ENCODE assay signal across 8 cellular contexts in genomic region chr9:92963831-92964606, GRCh38. TPM values are rescaled to one million over a fixed set of nuclear protein-coding genes. Genes with fewer than 3 reads are reported as not detected.
A peak's percentile ranks its signal among the peaks of the same experiment; 100 is the strongest.
DNase-seq lines count a peak whose midpoint lies in the region; ATAC-seq, FAIRE-seq and TF ChIP-seq lines count a peak whose summit lies in the region.

No MANE protein-coding gene starts in this region.

- POLR2A ChIA-PET in K562 (lab: Yijun Ruan, JAX) = interaction anchor here (0.7 to 1.3 kb wide), 2 partner anchors 14 to 24 kb away, joined by 3 to 4 read pairs; no protein-coding TSS in a partner anchor

- peak overlapping the region; percentile 66 for H3K4me2 ChIP-seq in K562 (ENCODE audit: insufficient read depth, low read length)

- H4K20me1 ChIP-seq in K562 (replicated peaks; ENCODE audit: control insufficient read depth, insufficient read depth, low read length) = 0 out of 2 replicates have a peak, but pooled peaks cover 4% of the 10 kb centered on the region

- H3K4me3 ChIP-seq in K562 (no peak overlapping the region), neutrophil (ENCODE audit: low read depth in 1 of 2, low read length in 1 of 2) (peak overlapping the region; percentile 89 to 99)

- intact Hi-C loops in K562 (cut with micrococcal nuclease) = no loop called here

- no peaks in the 10 kb centered on the region for H3K79me2 ChIP-seq in K562 (ENCODE audit: control insufficient read depth, insufficient read depth, low read length)

- in situ Hi-C loops in K562 (cut with MboI) = no loop called here

- H3K9ac ChIP-seq in K562 (ENCODE audit: insufficient read depth in 1 of 2, low read depth in 2 of 2, low read length in 2 of 2) = no peak overlapping the region

- H2AFZ ChIP-seq in K562 (ENCODE audit: low read depth, low read length) = peak overlapping the region; percentile 87

- H3K27ac ChIP-seq in K562 (ENCODE audit: extremely low read depth, low read depth, low read length) (no peak overlapping the region), neutrophil (peak overlapping the region; percentile 99)

- no peaks in the 10 kb centered on the region for H3K9me3 ChIP-seq in K562 (replicated peaks; ENCODE audit: control insufficient read depth, insufficient read depth, low read depth, low read length)
- H3K9me3 ChIP-seq in neutrophil = no peaks in the 10 kb centered on the region

- CTCF ChIA-PET in K562 (lab: Yijun Ruan, JAX; ENCODE audit: low intra/inter-chr PET ratio) = no interaction called here

- ATAC-seq in GM19043 (IDR thresholded peaks at IDR 0.05; ENCODE audit: low read depth, unreplicated experiment) (peak; percentile 66), HG03108 (IDR thresholded peaks at IDR 0.05; ENCODE audit: unreplicated experiment) (peak; percentile 71), K562 (peak; percentile 50)

- TF ChIP-seq POLR2A in K562 (conservative IDR thresholded peaks at IDR 0.05) = no peak

- FAIRE-seq in K562 (lab: Jason Lieb, UNC) = no peak
- FAIRE-seq in HTR-8/SVneo (lab: Jason Lieb, UNC) = no peak

- no peak for TF ChIP-seq CTCF in K562 (IDR thresholded peaks at IDR 0.05 in 2 of 3, conservative IDR thresholded peaks at IDR 0.05 in 1 of 3; ENCODE audit: insufficient read depth in 2 of 3, low read depth in 1 of 3, low read length in 3 of 3)
- TF ChIP-seq CTCF in neutrophil (IDR thresholded peaks at IDR 0.05) = no peak

- no peaks in the 10 kb centered on the region for H3K9me1 ChIP-seq in K562 (ENCODE audit: control insufficient read depth, insufficient read depth, low read length)

- peaks cover 11 to 16% of the 10 kb centered on the region in 2 experiments; a peak in 3 of 5 replicates for H3K4me1 ChIP-seq in K562 (replicated peaks in 1 of 2; ENCODE audit: control insufficient read depth in 2 of 2, insufficient read depth in 2 of 2, low read length in 2 of 2)
- H3K4me1 ChIP-seq in neutrophil (ENCODE audit: control insufficient read depth in 1 of 2, insufficient read depth in 1 of 2, low read depth in 1 of 2, low read length in 1 of 2) = peaks cover 69 to 80% of the 10 kb centered on the region in 2 experiments

- BruUV-seq in K562 (replicated peaks; lab: Mats Ljungman, UMichigan) = no TSS peak

- H3K36me3 ChIP-seq in K562 (ENCODE audit: control insufficient read depth, insufficient read depth, low read length) (no peaks in the 10 kb centered on the region), neutrophil (peaks cover 22% of the 10 kb centered on the region)

- DNase-seq in T-helper 22 cell (ENCODE audit: low read depth) (peak; percentile 67), K562 (ENCODE audit: extremely low read depth in 1 of 4, low spot score in 3 of 4) (no peak), HTR-8/SVneo (ENCODE audit: insufficient read length, low spot score) (no peak), DMS 273 (lab: John Stamatoyannopoulos, UW; ENCODE audit: unreplicated experiment) (no peak), ecto neural progenitor cell (ENCODE audit: low spot score) (no peak)

- TF ChIP-seq EP300 in K562 (IDR thresholded peaks at IDR 0.05; ENCODE audit: low read length) = no peak

- H3K27me3 ChIP-seq in K562 (ENCODE audit: control insufficient read depth in 2 of 2, insufficient read depth in 2 of 2, low read length in 2 of 2) (peaks cover 16 to 50% of the 10 kb centered on the region in 2 experiments; a peak in 4 of 5 replicates), neutrophil (no peaks in the 10 kb centered on the region)

- WGBS in K562 (ENCODE audit: insufficient coverage, low coverage, missing lambda C conversion rate) = 8% methylated on average over 16 of the region's 16 CpGs

- no peak for TF ChIP-seq RAD21 in K562 (CRISPR knock-in tag; conservative IDR thresholded peaks at IDR 0.05 in 1 of 2, IDR thresholded peaks at IDR 0.05 in 1 of 2)

TF ChIP-seq in K562, 482 proteins besides CTCF, POLR2A, EP300 and RAD21 (continues in another document):
- TF ChIP-seq TFE3 (CRISPR knock-in tag; IDR thresholded peaks at IDR 0.05) (no peak), FOXK1 (CRISPR knock-in tag; IDR thresholded peaks at IDR 0.05; ENCODE audit: borderline replicate concordance) (no peak), SP2 (IDR thresholded peaks at IDR 0.05; ENCODE audit: extremely low read depth, low read depth, low read length, poor library complexity, severe bottlenecking) (no peak), ZBTB12 (CRISPR knock-in tag; IDR thresholded peaks at IDR 0.05) (no peak), ATF4 (CRISPR knock-in tag; IDR thresholded peaks at IDR 0.05) (no peak)

RNA-seq across cellular contexts. Expression of gene FGD3, which starts 16.7 kb away (rescaled TPM):
- total RNA-seq in K562 (2011; cell fraction: chromatin; rRNA removed; ENCODE audit: low replicate concordance) = 0.18 and 0.56 TPM in 2 replicates
- 0.13 and 0.50 TPM in 2 replicates for total RNA-seq in K562 (2011; cell fraction: nucleolus; rRNA removed)
- total RNA-seq in K562 (2011; cell fraction: nucleoplasm; rRNA removed) = 0.22 and 0.23 TPM in 2 replicates
- total RNA-seq in K562 (2014; rRNA removed) (0.86 and 1.2 TPM in 2 replicates), K562 (2014; rRNA removed; fragmentation: Illumina TruSeq; extraction: Trizol) (0.22 and 0.29 TPM in 2 replicates), K562 (2015; rRNA removed; fragmentation: Illumina TruSeq; extraction: Trizol) (0.29 and 0.49 TPM in 2 replicates), K562 (2021) (0.76 and 1.3 TPM in 2 replicates)
- polyA plus RNA-seq in K562 (2011; rRNA removed) (0.09 and 0.13 TPM in 2 replicates), K562 (2014; fragmentation: Illumina TruSeq; extraction: Trizol) (0.44 and 0.56 TPM in 2 replicates), K562 (2014; fragmentation: Nextera tagmentation; extraction: Ambion mirVana) (under 1 TPM; 0.07 to 0.17 TPM), K562 (2014; rRNA removed) (0.52 and 0.67 TPM in 2 replicates)
- polyA plus RNA-seq in K562 (2011; cell fraction: cytosol; rRNA removed) = 0.18 and 0.24 TPM in 2 replicates
- 0.13 and 0.48 TPM in 2 replicates for polyA plus RNA-seq in K562 (2011; cell fraction: nucleus; rRNA removed)
- 0.83 and 2.0 TPM in 2 replicates for polyA plus RNA-seq in K562 (2012)
- 0.06 and 0.21 TPM in 2 replicates for polyA minus RNA-seq in K562 (2011; rRNA and poly(A)+ RNA removed)
- polyA minus RNA-seq in K562 (2011; cell fraction: cytosol; rRNA and poly(A)+ RNA removed) = not detected in 2 replicates
- 0.11 and 0.27 TPM in 2 replicates for polyA minus RNA-seq in K562 (2011; cell fraction: nucleus; rRNA and poly(A)+ RNA removed)
